ENCODE assay signal across 2 cellular contexts in genomic region chr17:18364166-18364565, GRCh38.
TF ChIP-seq lines count a peak whose summit lies in the region.

No MANE protein-coding gene starts in this region.

TF ChIP-seq in HEK293, 187 proteins besides CTCF, POLR2A, EP300 and RAD21:
- TF ChIP-seq PRDM10 (tag by site-specific recombination; IDR thresholded peaks at IDR 0.05) (0 out of 2 replicates have a peak, but pooled peaks have one; percentile 80), PRDM6 (tag by site-specific recombination; IDR thresholded peaks at IDR 0.05) (no peak)
TF ChIP-seq in HEK293: peak in this region for 1.

TF ChIP-seq in K562, 482 proteins besides CTCF, POLR2A, EP300 and RAD21:
- TF ChIP-seq TAF7 (tag; IDR thresholded peaks at IDR 0.05) = no peak
- TF ChIP-seq PHF20 (IDR thresholded peaks at IDR 0.05; ENCODE audit: partially characterized antibody) = no peak
- no peak for TF ChIP-seq ZBTB40 (IDR thresholded peaks at IDR 0.05)
- no peak for TF ChIP-seq ZBTB40 (CRISPR knock-in tag; IDR thresholded peaks at IDR 0.05)
TF ChIP-seq in K562: peak in this region for 0.
